ENCODE assay signal across 8 cellular contexts in the genomic region with DNA sequence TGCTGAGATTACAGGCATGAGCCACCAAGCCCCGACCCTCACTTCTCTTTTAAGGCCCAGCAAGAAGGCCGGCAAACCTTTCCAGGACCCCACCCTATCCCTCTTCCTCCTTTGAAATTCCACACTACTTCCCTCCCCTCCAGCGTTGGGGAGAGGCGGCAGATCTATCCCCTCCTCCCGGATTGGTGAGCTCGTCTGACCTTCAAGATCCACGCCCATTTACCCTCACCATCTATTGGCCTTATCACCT. TPM values are rescaled to one million over a fixed set of nuclear protein-coding genes. Genes with fewer than 3 reads are reported as not detected.
DNase-seq lines count a peak whose midpoint lies in the region; ATAC-seq and TF ChIP-seq lines count a peak whose summit lies in the region.

No MANE protein-coding gene starts in this region.

- H3K27me3 Mint-ChIP-seq in CD4-positive, alpha-beta T cell: no peaks in the 10 kb centered on the region
- no peaks in the 10 kb centered on the region for H3K27me3 Mint-ChIP-seq in effector memory CD8-positive, alpha-beta T cell

- CTCF ChIA-PET in CD4-positive, alpha-beta T cell (lab: Charles Lee): interaction anchor here (0.6 to 2.0 kb wide), 4 partner anchors 24 to 567 kb away, joined by 4 to 6 read pairs (median 4); no protein-coding TSS in a partner anchor

- no peak for TF ChIP-seq CTCF in CD4-positive, alpha-beta T cell (IDR thresholded peaks at IDR 0.05)
- no peak for TF ChIP-seq CTCF in neutrophil (IDR thresholded peaks at IDR 0.05)

- H3K36me3 ChIP-seq in NT2/D1 (ENCODE audit: insufficient read depth, insufficient read length, low read length) (peaks cover 4% of the 10 kb centered on the region), neutrophil (no peaks in the 10 kb centered on the region)

- DNase-seq in CD4-positive, alpha-beta T cell: no peak
- no peak for DNase-seq in NT2/D1 (ENCODE audit: low read depth, low spot score)
- DNase-seq in effector memory CD8-positive, alpha-beta T cell: no peak
- DNase-seq in T-helper 9 cell: no peak
- DNase-seq in foreskin melanocyte: no peak

- H3K27ac ChIP-seq in CD4-positive, alpha-beta T cell (ENCODE audit: low read depth, low read length): peak overlapping the region; percentile 41
- peak overlapping the region; percentile 90 for H3K27ac ChIP-seq in neutrophil

- H3K4me3 Mint-ChIP-seq in CD4-positive, alpha-beta T cell: peak overlapping the region; percentile 90
- H3K4me3 Mint-ChIP-seq in effector memory CD8-positive, alpha-beta T cell: peak overlapping the region; percentile 85 to 88

- no peaks in the 10 kb centered on the region for H3K9me3 ChIP-seq in CD4-positive, alpha-beta T cell (ENCODE audit: control insufficient read depth, low read length)
- no peaks in the 10 kb centered on the region for H3K9me3 ChIP-seq in NT2/D1 (ENCODE audit: insufficient read depth, low read length)
- H3K9me3 ChIP-seq in neutrophil: no peaks in the 10 kb centered on the region

- H3K4me3 ChIP-seq in NT2/D1 (ENCODE audit: insufficient read length, low read depth) (peak overlapping the region; percentile 28), neutrophil (ENCODE audit: low read depth in 1 of 2, low read length in 1 of 2) (peak overlapping the region; percentile 61 to 72)

- no peaks in the 10 kb centered on the region for H3K9me3 Mint-ChIP-seq in CD4-positive, alpha-beta T cell
- H3K9me3 Mint-ChIP-seq in effector memory CD8-positive, alpha-beta T cell: no peaks in the 10 kb centered on the region

- H3K36me3 Mint-ChIP-seq in CD4-positive, alpha-beta T cell (ENCODE audit: low read depth): no peaks in the 10 kb centered on the region
- peaks cover 10% of the 10 kb centered on the region for H3K36me3 Mint-ChIP-seq in effector memory CD8-positive, alpha-beta T cell (ENCODE audit: insufficient read depth)

- no peaks in the 10 kb centered on the region for H3K27me3 ChIP-seq in CD4-positive, alpha-beta T cell (ENCODE audit: control insufficient read depth, insufficient read depth, low read length)
- no peaks in the 10 kb centered on the region for H3K27me3 ChIP-seq in NT2/D1 (ENCODE audit: insufficient read depth, insufficient read length)
- no peaks in the 10 kb centered on the region for H3K27me3 ChIP-seq in neutrophil

- no peak overlapping the region for H3K9ac ChIP-seq in NT2/D1 (ENCODE audit: insufficient read length, low read depth)

- POLR2A ChIA-PET in CD4-positive, alpha-beta T cell (lab: Charles Lee): interaction anchor here (0.7 to 4.8 kb wide), 19 partner anchors 10 to 1972 kb away, joined by 3 to 50 read pairs (median 4); a partner anchor contains a TSS

- intact Hi-C loops in CD4-positive, alpha-beta T cell (cut with DNase I, micrococcal nuclease): loop anchor here (1.0 to 5.0 kb wide), 4 partner anchors 42 to 564 kb away; a partner anchor contains a TSS

- peaks cover 28% of the 10 kb centered on the region for H3K4me1 Mint-ChIP-seq in CD4-positive, alpha-beta T cell (ENCODE audit: low read depth)
- peaks cover 10 to 22% of the 10 kb centered on the region in 2 donors for H3K4me1 Mint-ChIP-seq in effector memory CD8-positive, alpha-beta T cell (ENCODE audit: low read depth in 2 of 2)

- peak overlapping the region; percentile 67 for H3K27ac Mint-ChIP-seq in CD4-positive, alpha-beta T cell
- peak overlapping the region; percentile 70 to 87 for H3K27ac Mint-ChIP-seq in effector memory CD8-positive, alpha-beta T cell

- peaks cover 13% of the 10 kb centered on the region for H3K4me1 ChIP-seq in NT2/D1 (ENCODE audit: insufficient read depth, insufficient read length)
- H3K4me1 ChIP-seq in neutrophil (ENCODE audit: control insufficient read depth in 1 of 2, insufficient read depth in 1 of 2, low read depth in 1 of 2, low read length in 1 of 2): peaks cover 28 to 38% of the 10 kb centered on the region in 2 experiments

- ATAC-seq in CD4-positive, alpha-beta T cell (ENCODE audit: poor library complexity): no peak
- no peak for ATAC-seq in effector memory CD8-positive, alpha-beta T cell (replicated peaks)
- ATAC-seq in GM21737 (IDR thresholded peaks at IDR 0.05; ENCODE audit: unreplicated experiment): no peak
- no peak for ATAC-seq in HG02678 (IDR thresholded peaks at IDR 0.05; ENCODE audit: unreplicated experiment)

RNA-seq across cellular contexts. Expression of a gene that starts 4.5 kb away (rescaled TPM):
- 1 to 10 TPM; 1.8 to 2.3 TPM for total RNA-seq in CD4-positive, alpha-beta T cell

RNA-seq across cellular contexts. Expression of a gene that starts 9.3 kb away (rescaled TPM):
- total RNA-seq in CD4-positive, alpha-beta T cell: under 1 TPM; 0.17 to 0.69 TPM

RNA-seq across cellular contexts. Expression of a gene that starts 19.0 kb away (rescaled TPM):
- 100 to 1,000 TPM; 124 to 128 TPM for total RNA-seq in CD4-positive, alpha-beta T cell

RNA-seq across cellular contexts. Expression of a gene that starts 28.1 kb away (rescaled TPM):
- total RNA-seq in CD4-positive, alpha-beta T cell: under 1 TPM; 0.89 to 0.93 TPM

RNA-seq across cellular contexts. Expression of a gene that starts 42.4 kb away (rescaled TPM):
- total RNA-seq in CD4-positive, alpha-beta T cell: 1 to 10 TPM; 1.1 to 1.2 TPM
